ENCODE assay signal across 32 cellular contexts in genomic region chr6:150543178-150543577, GRCh38.
"Had no signal": no experiment of that assay in that cellular context is flagged by ENCODE, and none has a peak within 500 bp of the region (broad histone marks: within the 10 kb centered on the region; RNA-seq: fewer than 3 reads in every experiment).

No MANE protein-coding gene starts in this region.

- H3K4me3 ChIP-seq: adrenal gland, ascending aorta, body of pancreas, breast epithelium, cardiac muscle cell had no signal

- H3K27me3 ChIP-seq: ascending aorta, body of pancreas, breast epithelium, cardiac muscle cell had no signal

- DNase-seq: activated effector memory CD4-positive, alpha-beta T cell treated with anti-CD3 and anti-CD28 coated beads, Interleukin-2, amount 50 U/mL, for 16 hours; activated effector memory CD4-positive, alpha-beta T cell treated with Interleukin-2 at 50 U/mL for 16 hours; activated gamma-delta T cell; activated gamma-delta T cell treated with Interleukin-2 at 50 U/mL for 16 hours; activated naive CD4-positive, alpha-beta T cell; activated naive CD4-positive, alpha-beta T cell treated with anti-CD3 and anti-CD28 coated beads for 36 hours; activated naive CD4-positive, alpha-beta T cell treated with anti-CD3 and anti-CD28 coated beads, Interleukin-2, amount 10 ng/mL, durations not matched to agents 7 days and 5 days; activated naive CD4-positive, alpha-beta T cell treated with anti-CD3 and anti-CD28 coated beads, Interleukin-2, amount 50 U/mL, for 16 hours; activated naive CD4-positive, alpha-beta T cell treated with Interleukin-2 at 50 U/mL for 16 hours; activated naive CD8-positive, alpha-beta T cell treated with anti-CD3 and anti-CD28 coated beads for 36 hours; activated naive CD8-positive, alpha-beta T cell treated with anti-CD3 and anti-CD28 coated beads, Interleukin-2, amount 10 ng/mL, durations not matched to agents 7 days and 5 days; activated naive CD8-positive, alpha-beta T cell treated with anti-CD3 and anti-CD28 coated beads, Interleukin-2, amount 50 U/mL, for 24 hours; activated T-cell treated with anti-CD3 and anti-CD28 coated beads, Interleukin-2, amount 50 U/mL, for 1 hour; activated T-cell treated with anti-CD3 and anti-CD28 coated beads, Interleukin-2, amount 50 U/mL, for 24 hours; activated T-cell treated with anti-CD3 and anti-CD28 coated beads, Interleukin-2, amount 50 U/mL, for 4 hours; activated T-cell treated with anti-CD3 and anti-CD28 coated beads, Interleukin-2, amount 50 U/mL, for 48 hours; activated T-cell treated with anti-CD3 and anti-CD28 coated beads, Interleukin-2, amount 50 U/mL, for 72 hours; adrenal gland; amniotic stem cell; amygdala; anterior cingulate cortex; aorta; body of pancreas; brain microvascular endothelial cell; caudate nucleus; central memory CD4-positive, alpha-beta T cell; cerebellar nuclear complex had no signal

- H3K36me3 ChIP-seq: adrenal gland, ascending aorta, brain microvascular endothelial cell, breast epithelium, cardiac muscle cell had no signal

- H3K4me1 ChIP-seq: adrenal gland, ascending aorta, breast epithelium had no signal

- ATAC-seq: activated naive CD4-positive, alpha-beta T cell treated with anti-CD3 and anti-CD28 coated beads, Interleukin-2, amount 50 U/mL, for 72 hours; activated naive CD8-positive, alpha-beta T cell treated with anti-CD3 and anti-CD28 coated beads, Interleukin-2, amount 50 U/mL, for 24 hours; activated T-cell treated with anti-CD3 and anti-CD28 coated beads, Interleukin-2, amount 50 U/mL, for 4 hours; activated T-cell treated with anti-CD3 and anti-CD28 coated beads, Interleukin-2, amount 50 U/mL, for 72 hours; activated T-helper 17 cell treated with anti-CD3 and anti-CD28 coated beads, Interleukin-2, amount 50 U/mL, for 72 hours; body of pancreas had no signal

- H3K27ac ChIP-seq: adrenal gland, ascending aorta, body of pancreas, brain microvascular endothelial cell, breast epithelium, cardiac muscle cell had no signal

- H3K9me3 ChIP-seq: adrenal gland, ascending aorta, body of pancreas, breast epithelium had no signal
